In genomic region chr2:5691659-5692529, GRCh38 we compare ENCODE assay signal across 9 cellular contexts. TPM values are rescaled to one million over a fixed set of nuclear protein-coding genes. Genes with fewer than 3 reads are reported as not detected.
A peak's percentile ranks its signal among the peaks of the same experiment; 100 is the strongest.
DNase-seq lines count a peak whose midpoint lies in the region; ATAC-seq, FAIRE-seq and TF ChIP-seq lines count a peak whose summit lies in the region.
"Had no signal": no experiment of that assay in that cellular context is flagged by ENCODE, and none has a peak within 500 bp of the region (broad histone marks: within the 10 kb centered on the region; RNA-seq: fewer than 3 reads in every experiment).

Gene SOX11 (plus strand): TSS chr2:5692384. CDS start chr2:5692722, 338 bp downstream.

- no peak for TF ChIP-seq POLR2A in GM12891 (IDR thresholded peaks at IDR 0.05; ENCODE audit: low read depth, low read length)

- FAIRE-seq in GM12891 (lab: Jason Lieb, UNC), result no peak

- H3K27ac Mint-ChIP-seq in T-cell, result no peak within 1 kb of the TSS
- H3K27ac Mint-ChIP-seq: activated B cell treated with CpG ODN at 0.5 μM for 24 hours had no signal

- peak within 1 kb of the TSS in 1 of 3 donors; percentile 71 for H3K4me3 Mint-ChIP-seq in T-cell
- H3K4me3 Mint-ChIP-seq: activated B cell treated with CpG ODN at 0.5 μM for 24 hours had no signal

- H3K9me3 Mint-ChIP-seq in T-cell, result peaks cover 0 to 4% (median 0%) of the 10 kb centered on the region in 3 donors
- H3K9me3 Mint-ChIP-seq: activated B cell treated with CpG ODN at 0.5 μM for 24 hours had no signal

- H3K36me3 ChIP-seq in adipocyte (ENCODE audit: control insufficient read depth, insufficient read depth, low read length, severe bottlenecking) (no peaks in the 10 kb centered on the region), iPS-15b (ENCODE audit: control insufficient read depth, insufficient read depth, low read length) (no peaks in the 10 kb centered on the region)

- H3K4me1 ChIP-seq in adipocyte (ENCODE audit: control insufficient read depth, insufficient read depth, low read length) (no peaks in the 10 kb centered on the region), iPS-15b (ENCODE audit: control insufficient read depth, insufficient read depth, low read length) (peaks cover 3% of the 10 kb centered on the region)

- no peaks in the 10 kb centered on the region for H3K36me3 Mint-ChIP-seq in T-cell

- ATAC-seq in T-cell (replicated peaks in 1 of 4) (no peak), HG02571 (IDR thresholded peaks at IDR 0.05; ENCODE audit: unreplicated experiment) (no peak)

- H3K9ac ChIP-seq in adipocyte (ENCODE audit: low read length) (no peak within 1 kb of the TSS), iPS-15b (ENCODE audit: low read depth, low read length) (peak within 1 kb of the TSS; percentile 79)

- H3K27me3 ChIP-seq in adipocyte (replicated peaks; ENCODE audit: control insufficient read depth, insufficient read depth, low read length) (peaks cover 39% of the 10 kb centered on the region), iPS-15b (ENCODE audit: control insufficient read depth, insufficient read depth, low read length) (peaks cover 12% of the 10 kb centered on the region)

- H3K4me1 Mint-ChIP-seq in T-cell, result peaks cover 11 to 20% (median 12%) of the 10 kb centered on the region in 3 donors

- H3K27me3 Mint-ChIP-seq in T-cell, result peaks cover 40 to 49% of the 10 kb centered on the region in 2 donors

- DNase-seq in A172 (ENCODE audit: low spot score), result peak; percentile 96
- DNase-seq in NCI-H1092 (lab: John Stamatoyannopoulos, UW), result peak; percentile 91
- DNase-seq in adipocyte (ENCODE audit: low read depth), result peak; percentile 99
- peak in 32 of 49 donors; percentile 13 to 73 (median 44) for DNase-seq in substantia nigra (lab: John Stamatoyannopoulos, UW)
- no peak for DNase-seq in T-cell
- DNase-seq in GM12891 (ENCODE audit: insufficient read length, low spot score), result no peak
- DNase-seq: activated B cell treated with CpG ODN at 0.5 μM for 24 hours had no signal

- peaks cover 4% of the 10 kb centered on the region for H3K9me3 ChIP-seq in adipocyte (ENCODE audit: control insufficient read depth, low read length)
- H3K9me3 ChIP-seq in iPS-15b (ENCODE audit: control insufficient read depth, insufficient read depth, low read length), result no peaks in the 10 kb centered on the region

- CTCF ChIA-PET in T-cell (lab: Charles Lee), result no interaction called here

- no peak within 1 kb of the TSS for H3K27ac ChIP-seq in substantia nigra (ENCODE audit: low read depth, low read length, poor library complexity, severe bottlenecking)

- POLR2A ChIA-PET in T-cell (lab: Charles Lee), result no interaction called here

- H3K4me3 ChIP-seq in adipocyte (ENCODE audit: low read length) (no peak within 1 kb of the TSS), iPS-15b (ENCODE audit: low read depth, low read length) (peak within 1 kb of the TSS; percentile 93)

TF ChIP-seq in GM12891, 5 proteins besides CTCF, POLR2A, EP300 and RAD21:
- TF ChIP-seq POLR2AphosphoS5 (IDR thresholded peaks at IDR 0.05; ENCODE audit: low read depth, low read length), result no peak
- no peak for TF ChIP-seq SPI1 (IDR thresholded peaks at IDR 0.05; ENCODE audit: low read depth, low read length)
- no peak for TF ChIP-seq POU2F2 (IDR thresholded peaks at IDR 0.05; ENCODE audit: low read depth, low read length)
- TF ChIP-seq PAX5 (IDR thresholded peaks at IDR 0.05; ENCODE audit: insufficient read depth, low read length, severe bottlenecking), result no peak
- no peak for TF ChIP-seq TAF1 (IDR thresholded peaks at IDR 0.05; ENCODE audit: low read depth, low read length)

RNA-seq across cellular contexts. Expression of gene SOX11, which starts in this region (rescaled TPM):
- 11.2 and 11.9 TPM in 2 replicates for total RNA-seq in A172 (2014; rRNA removed; shearing (Covaris generic))
- total RNA-seq in T-cell, result not detected
- polyA plus RNA-seq in GM12891 (2012; ENCODE audit: low read depth, missing spikeins), result 0.14 TPM
- total RNA-seq: activated B cell treated with CpG ODN at 0.5 μM for 24 hours had no signal

Comparison
In these comparisons a context has a peak if more than half of its experiments do, and no peak if none do; other contexts are left out.
1. RNA of gene SOX11 (total RNA-seq): 11.2 to 11.9 TPM in A172; not detected in T-cell; every median in the first group is over 10 times any median in the second.
2. DNase-seq: peak in A172 (single experiment), NCI-H1092 (single experiment), adipocyte (single experiment) and substantia nigra (32 of 49); none in T-cell (0 of 34) and GM12891 (single experiment).